In genomic region chr1:91806146-91806545, GRCh38 we compare ENCODE assay signal across 2 cellular contexts.
TF ChIP-seq lines count a peak whose summit lies in the region.

No MANE protein-coding gene starts in this region.

TF ChIP-seq in SK-N-SH treated with all-trans-retinoic acid at 6 μM for 48 hours, 23 proteins besides CTCF, POLR2A, EP300 and RAD21 (continued from another document):
- TF ChIP-seq TSHZ2 (CRISPR knock-in tag; IDR thresholded peaks at IDR 0.05) (no peak), ZNF8 (CRISPR knock-in tag; IDR thresholded peaks at IDR 0.05) (no peak)

TF ChIP-seq in WTC11, 78 proteins besides CTCF, POLR2A, EP300 and RAD21 (continued from another document):
- TF ChIP-seq ERG (CRISPR knock-in tag; IDR thresholded peaks at IDR 0.05) (no peak), GABPB1 (CRISPR knock-in tag; IDR thresholded peaks at IDR 0.05) (no peak), ESRRA (CRISPR knock-in tag; IDR thresholded peaks at IDR 0.05; ENCODE audit: borderline replicate concordance) (no peak), JAZF1 (CRISPR knock-in tag; IDR thresholded peaks at IDR 0.05) (no peak), KAT7 (CRISPR knock-in tag; IDR thresholded peaks at IDR 0.05; ENCODE audit: borderline replicate concordance) (no peak), ETV6 (CRISPR knock-in tag; IDR thresholded peaks at IDR 0.05) (no peak), CBFB (CRISPR knock-in tag; IDR thresholded peaks at IDR 0.05; ENCODE audit: low read depth) (no peak), ZNF121 (CRISPR knock-in tag; IDR thresholded peaks at IDR 0.05) (no peak), ATF1 (CRISPR knock-in tag; IDR thresholded peaks at IDR 0.05) (no peak), TEAD1 (CRISPR knock-in tag; IDR thresholded peaks at IDR 0.05) (no peak), ELF4 (CRISPR knock-in tag; IDR thresholded peaks at IDR 0.05; ENCODE audit: low read depth) (no peak), RORB (CRISPR knock-in tag; IDR thresholded peaks at IDR 0.05) (no peak), ZNF396 (CRISPR knock-in tag; IDR thresholded peaks at IDR 0.05; ENCODE audit: borderline replicate concordance) (no peak)
